ENCODE assay signal across 8 cellular contexts in genomic region chr3:98902341-98902740, GRCh38. TPM values are rescaled to one million over a fixed set of nuclear protein-coding genes. Genes with fewer than 3 reads are reported as not detected.
DNase-seq lines count a peak whose midpoint lies in the region; ATAC-seq, FAIRE-seq and TF ChIP-seq lines count a peak whose summit lies in the region.

No MANE protein-coding gene starts in this region.

- no peak for ATAC-seq in HG03175 (IDR thresholded peaks at IDR 0.05; ENCODE audit: unreplicated experiment)

- TF ChIP-seq POLR2A in testis (IDR thresholded peaks at IDR 0.05): no peak

- H3K36me3 Mint-ChIP-seq in activated CD4-positive, alpha-beta T cell treated with anti-CD3 and anti-CD28 coated beads, Interleukin-2, amount 10 ng/mL, durations not matched to agents 24 days and 14 days (ENCODE audit: low read depth): no peaks in the 10 kb centered on the region
- H3K36me3 Mint-ChIP-seq in activated naive CD8-positive, alpha-beta T cell: no peaks in the 10 kb centered on the region

- whole genome bisulfite sequencing in testis, 2 donors: 19 to 23% methylated on average over 4 of the region's 4 CpGs

- H3K4me1 ChIP-seq in kidney (ENCODE audit: control insufficient read depth in 1 of 2, insufficient read depth in 1 of 2, low read depth in 1 of 2, low read length in 2 of 2) (peaks cover 0 to 5% of the 10 kb centered on the region in 2 donors), testis (no peaks in the 10 kb centered on the region)

- H3K9me3 Mint-ChIP-seq in activated CD4-positive, alpha-beta T cell treated with anti-CD3 and anti-CD28 coated beads, Interleukin-2, amount 10 ng/mL, durations not matched to agents 24 days and 14 days: no peaks in the 10 kb centered on the region
- H3K9me3 Mint-ChIP-seq in activated naive CD8-positive, alpha-beta T cell (ENCODE audit: low read depth): no peaks in the 10 kb centered on the region

- H3K9me3 ChIP-seq in kidney (ENCODE audit: control insufficient read depth in 1 of 2, low read length in 2 of 2): no peaks in the 10 kb centered on the region
- no peaks in the 10 kb centered on the region for H3K9me3 ChIP-seq in testis

- peaks cover 14% of the 10 kb centered on the region for H3K4me1 Mint-ChIP-seq in activated CD4-positive, alpha-beta T cell treated with anti-CD3 and anti-CD28 coated beads, Interleukin-2, amount 10 ng/mL, durations not matched to agents 24 days and 14 days
- H3K4me1 Mint-ChIP-seq in activated naive CD8-positive, alpha-beta T cell (ENCODE audit: low read depth): peaks cover 18% of the 10 kb centered on the region

- H3K27ac ChIP-seq in kidney (ENCODE audit: low read depth in 2 of 2, low read length in 2 of 2): peak overlapping the region in 1 of 2 donors; percentile 80
- peak overlapping the region; percentile 21 to 85 for H3K27ac ChIP-seq in testis

- peak overlapping the region; percentile 77 to 81 for H3K4me3 ChIP-seq in kidney (ENCODE audit: low read length in 2 of 2)
- peak overlapping the region; percentile 52 to 92 for H3K4me3 ChIP-seq in testis

- peak overlapping the region; percentile 89 for H3K4me3 Mint-ChIP-seq in activated CD4-positive, alpha-beta T cell treated with anti-CD3 and anti-CD28 coated beads, Interleukin-2, amount 10 ng/mL, durations not matched to agents 24 days and 14 days
- peak overlapping the region; percentile 92 for H3K4me3 Mint-ChIP-seq in activated naive CD8-positive, alpha-beta T cell

- H3K36me3 ChIP-seq in kidney (ENCODE audit: control insufficient read depth in 1 of 2, insufficient read depth in 2 of 2, low read length in 2 of 2) (no peaks in the 10 kb centered on the region), testis (ENCODE audit: low read depth, missing control alignments) (no peaks in the 10 kb centered on the region)

- H3K27me3 ChIP-seq in testis: no peaks in the 10 kb centered on the region

- no peak for DNase-seq in activated CD4-positive, alpha-beta T cell treated with anti-CD3 and anti-CD28 coated beads, Interleukin-2, amount 10 ng/mL, durations not matched to agents 24 days and 14 days
- DNase-seq in activated CD4-positive, alpha-beta T cell treated with anti-CD3 and anti-CD28 coated beads for 1 hour: no peak
- no peak for DNase-seq in kidney
- DNase-seq in testis: no peak
- DNase-seq in cortex of kidney (lab: John Stamatoyannopoulos, UW): no peak
- DNase-seq in activated CD4-positive, alpha-beta T cell treated with anti-CD3 and anti-CD28 coated beads for 4 hours: no peak

- H3K27ac Mint-ChIP-seq in activated CD4-positive, alpha-beta T cell treated with anti-CD3 and anti-CD28 coated beads, Interleukin-2, amount 10 ng/mL, durations not matched to agents 24 days and 14 days: no peak overlapping the region
- H3K27ac Mint-ChIP-seq in activated naive CD8-positive, alpha-beta T cell: peak overlapping the region; percentile 69

- H3K27me3 Mint-ChIP-seq in activated CD4-positive, alpha-beta T cell treated with anti-CD3 and anti-CD28 coated beads, Interleukin-2, amount 10 ng/mL, durations not matched to agents 24 days and 14 days: peaks cover 30% of the 10 kb centered on the region
- H3K27me3 Mint-ChIP-seq in activated naive CD8-positive, alpha-beta T cell: peaks cover 10% of the 10 kb centered on the region

- peak overlapping the region in 1 of 2 donors; percentile 34 for H3K9ac ChIP-seq in kidney (ENCODE audit: low read length in 2 of 2)

- TF ChIP-seq CTCF in kidney (IDR thresholded peaks at IDR 0.05; ENCODE audit: borderline replicate concordance, extremely low read depth, insufficient read depth): no peak
- TF ChIP-seq CTCF in testis (IDR thresholded peaks at IDR 0.05): no peak

- intact Hi-C loops in activated CD4-positive, alpha-beta T cell treated with anti-CD3 and anti-CD28 coated beads, Interleukin-2, amount 10 ng/mL, durations not matched to agents 24 days and 14 days (cut with micrococcal nuclease): loop anchor here (5.0 kb wide), 2 partner anchors 85 to 865 kb away; partner anchors contain the start of gene GABRR3
- intact Hi-C loops in kidney (cut with DNase I) (no loop called here), testis (cut with DNase I; ENCODE audit: low total_unique reads) (no loop called here)

- FAIRE-seq in kidney (lab: Jason Lieb, UNC): no peak

RNA-seq across cellular contexts. Expression of gene DCBLD2, which starts 0.8 kb away (rescaled TPM):
- total RNA-seq in activated CD4-positive, alpha-beta T cell treated with anti-CD3 and anti-CD28 coated beads, Interleukin-2, amount 10 ng/mL, durations not matched to agents 24 days and 14 days: 2.7 and 3.8 TPM in 2 replicates
- total RNA-seq in kidney: 39.3 TPM
- polyA plus RNA-seq in kidney (ENCODE audit: insufficient read depth, low read depth, low replicate concordance): 8.0 TPM
- 100 to 1,000 TPM; 161 to 211 TPM for total RNA-seq in testis
- 48.5 TPM for polyA plus RNA-seq in testis (ENCODE audit: insufficient read depth, low read depth, low replicate concordance)
